Comparison of ENCODE assay signal across 16 cellular contexts in the genomic region with DNA sequence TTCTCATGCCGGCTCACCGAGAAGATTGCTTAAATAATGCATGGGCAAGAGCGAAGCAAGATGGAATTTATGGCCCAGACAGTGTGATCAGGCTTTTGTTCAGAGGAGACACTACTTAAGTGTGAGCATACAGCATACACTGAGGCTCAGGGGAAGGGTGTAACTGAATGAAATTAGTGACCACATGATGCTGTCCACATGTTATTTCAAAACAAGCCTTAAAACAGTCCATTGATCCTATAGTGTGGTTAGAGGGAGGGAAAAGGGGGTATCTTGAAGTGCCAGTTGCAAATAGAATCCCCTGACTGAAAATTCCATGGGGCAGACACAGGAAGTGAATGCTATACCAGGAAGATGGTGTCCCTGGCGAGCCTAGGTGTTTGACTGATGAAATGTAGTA.
A peak's percentile ranks its signal among the peaks of the same experiment; 100 is the strongest.
DNase-seq lines count a peak whose midpoint lies in the region; ATAC-seq and TF ChIP-seq lines count a peak whose summit lies in the region.
"Had no signal": no experiment of that assay in that cellular context is flagged by ENCODE, and none has a peak within 500 bp of the region (broad histone marks: within the 10 kb centered on the region; RNA-seq: fewer than 3 reads in every experiment).

No MANE protein-coding gene starts in this region.

- TF ChIP-seq CTCF in left ventricle myocardium inferior (IDR thresholded peaks at IDR 0.05; ENCODE audit: borderline replicate concordance) (no peak), dorsolateral prefrontal cortex (IDR thresholded peaks at IDR 0.05 in 54 of 56, conservative IDR thresholded peaks at IDR 0.05 in 2 of 56; ENCODE audit: low read depth in 1 of 56, partially characterized antibody in 56 of 56) (no peak), type B pancreatic cell (conservative IDR thresholded peaks at IDR 0.05) (no peak), Calu3 (IDR thresholded peaks at IDR 0.05; ENCODE audit: unreplicated experiment) (no peak)

- H3K4me3 Mint-ChIP-seq in type B pancreatic cell: peak overlapping the region; percentile 39
- H3K4me3 Mint-ChIP-seq in Calu3 (ENCODE audit: low read depth, unreplicated experiment): no peak overlapping the region
- H3K4me3 Mint-ChIP-seq: CD8-positive, alpha-beta T cell had no signal

- intact Hi-C loops in left ventricle myocardium inferior (cut with micrococcal nuclease) (no loop called here), Right ventricle myocardium superior (cut with DNase I) (no loop called here), dorsolateral prefrontal cortex (cut with DNase I) (loop anchor here in 1 of 2 donors (5.0 kb wide), 1 partner anchor 54 kb away; no protein-coding TSS in a partner anchor), Calu3 (cut with micrococcal nuclease; ENCODE audit: unreplicated experiment) (no loop called here)

- H3K27me3 ChIP-seq in left ventricle myocardium inferior (ENCODE audit: low read depth): no peaks in the 10 kb centered on the region
- peaks cover 0 to 3% (median 0%) of the 10 kb centered on the region in 45 donors for H3K27me3 ChIP-seq in dorsolateral prefrontal cortex
- H3K27me3 ChIP-seq: BLaER1 treated with 17β-estradiol and CSF1 and Interleukin-3, amounts not matched to agents 10 nM and 100 nM had no signal

- H3K4me1 ChIP-seq in left ventricle myocardium inferior: peaks cover 70% of the 10 kb centered on the region
- H3K4me1 ChIP-seq: BLaER1 treated with 17β-estradiol and CSF1 and Interleukin-3, amounts not matched to agents 10 nM and 100 nM had no signal

- H3K9me3 ChIP-seq in left ventricle myocardium inferior (replicated peaks): no peaks in the 10 kb centered on the region
- H3K9me3 ChIP-seq: BLaER1 treated with 17β-estradiol and CSF1 and Interleukin-3, amounts not matched to agents 10 nM and 100 nM had no signal

- peaks cover 23% of the 10 kb centered on the region for H3K4me1 Mint-ChIP-seq in type B pancreatic cell (ENCODE audit: unreplicated experiment)
- H3K4me1 Mint-ChIP-seq in Calu3 (ENCODE audit: low read depth, unreplicated experiment): peaks cover 18% of the 10 kb centered on the region

- H3K36me3 Mint-ChIP-seq in type B pancreatic cell: no peaks in the 10 kb centered on the region
- H3K36me3 Mint-ChIP-seq in Calu3 (ENCODE audit: insufficient read depth, unreplicated experiment): no peaks in the 10 kb centered on the region
- H3K36me3 Mint-ChIP-seq: CD8-positive, alpha-beta T cell had no signal

- H3K4me3 ChIP-seq in left ventricle myocardium inferior (peak overlapping the region; percentile 49), dorsolateral prefrontal cortex (peak overlapping the region in 47 of 59 donors; percentile 5 to 67 (median 45))
- H3K4me3 ChIP-seq: BLaER1 treated with 17β-estradiol and CSF1 and Interleukin-3, amounts not matched to agents 10 nM and 100 nM had no signal

- DNase-seq in left ventricle myocardium inferior (no peak), Right ventricle myocardium superior (no peak), dorsolateral prefrontal cortex (no peak), iris pigment epithelial cell (ENCODE audit: low read depth) (peak; percentile 8), type B pancreatic cell (ENCODE audit: extremely low spot score, unreplicated experiment) (no peak), Calu3 (no peak)
- DNase-seq in stimulated activated CD4-positive, alpha-beta T cell treated with anti-CD3 and anti-CD28 coated beads, Interleukin-4, amount 100 ng/mL, for 24 hours: no peak
- DNase-seq: CD8-positive, alpha-beta T cell; NCI-H1105; NCI-H2081; NCI-H2171 treated with DMSO at 0.1 percent for 48 hours; NCI-H82; OCI-M1; SHP77 had no signal

- CTCF ChIA-PET in Calu3 (lab: Charles Lee): no interaction called here

- no peaks in the 10 kb centered on the region for H3K36me3 ChIP-seq in left ventricle myocardium inferior
- H3K36me3 ChIP-seq: BLaER1 treated with 17β-estradiol and CSF1 and Interleukin-3, amounts not matched to agents 10 nM and 100 nM had no signal

- ATAC-seq in Right ventricle myocardium superior (ENCODE audit: poor library complexity): no peak
- ATAC-seq in GM19351 (IDR thresholded peaks at IDR 0.05; ENCODE audit: unreplicated experiment): no peak
- ATAC-seq: CD8-positive, alpha-beta T cell had no signal

- no TSS peak for BruUV-seq in Calu3 (replicated peaks; lab: Mats Ljungman, UMichigan)

- H3K27ac ChIP-seq in left ventricle myocardium inferior (replicated peaks): peak overlapping the region; percentile 67
- peak overlapping the region in 21 of 59 donors; percentile 0 to 56 (median 20) for H3K27ac ChIP-seq in dorsolateral prefrontal cortex
- H3K27ac ChIP-seq: BLaER1 treated with 17β-estradiol and CSF1 and Interleukin-3, amounts not matched to agents 10 nM and 100 nM had no signal

- H3K9me3 Mint-ChIP-seq in type B pancreatic cell: no peaks in the 10 kb centered on the region
- no peaks in the 10 kb centered on the region for H3K9me3 Mint-ChIP-seq in Calu3 (ENCODE audit: low read depth, unreplicated experiment)
- H3K9me3 Mint-ChIP-seq: CD8-positive, alpha-beta T cell had no signal

- H3K27ac Mint-ChIP-seq in type B pancreatic cell: no peak overlapping the region
- no peak overlapping the region for H3K27ac Mint-ChIP-seq in Calu3 (ENCODE audit: unreplicated experiment)
- H3K27ac Mint-ChIP-seq: CD8-positive, alpha-beta T cell had no signal

- H3K27me3 Mint-ChIP-seq in type B pancreatic cell: no peaks in the 10 kb centered on the region
- peaks cover 14% of the 10 kb centered on the region for H3K27me3 Mint-ChIP-seq in Calu3 (ENCODE audit: unreplicated experiment)
